1 cellular context compared by ENCODE assay signal in the genomic region with DNA sequence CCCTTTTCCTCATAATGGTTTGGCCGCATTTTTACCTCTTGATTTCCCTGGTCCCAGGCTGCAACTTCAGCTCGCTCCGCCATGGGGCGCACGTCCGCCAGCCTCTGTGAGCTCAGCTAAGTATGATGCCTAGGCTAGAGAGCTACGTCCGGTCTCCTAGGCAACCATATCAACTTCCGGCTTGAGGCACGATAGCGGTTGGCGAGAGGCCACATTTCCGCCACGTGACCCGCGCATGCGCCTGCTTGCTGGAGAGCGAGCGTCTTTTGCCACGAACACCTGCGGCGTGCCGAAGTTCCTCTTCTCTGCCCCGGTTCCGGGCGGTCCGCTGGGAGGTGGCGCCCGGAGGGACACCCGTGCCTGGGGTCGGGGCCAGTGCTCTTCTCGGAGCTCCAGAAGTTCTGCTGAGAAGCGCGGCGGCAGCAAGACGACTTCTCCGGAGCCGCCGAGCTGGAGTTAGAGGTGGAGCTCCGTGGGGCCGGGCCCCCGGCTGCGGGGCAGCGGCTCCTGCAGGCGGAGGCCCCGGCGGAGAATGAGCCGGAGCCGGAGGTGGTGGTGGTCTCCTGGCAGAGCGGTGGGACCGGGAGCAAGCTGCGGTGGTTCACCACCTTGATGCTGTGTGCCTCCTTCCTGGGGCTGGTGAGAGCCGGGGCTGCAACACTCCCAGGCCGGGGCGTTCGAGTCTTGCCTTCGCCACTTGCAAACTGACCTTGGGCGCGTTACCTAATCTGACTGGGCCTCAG.
A peak's percentile ranks its signal among the peaks of the same experiment; 100 is the strongest.
TF ChIP-seq lines count a peak whose summit lies in the region.

No MANE protein-coding gene starts in this region.

TF ChIP-seq in HepG2, 621 proteins besides CTCF, POLR2A, EP300 and RAD21 (continued from another document and continues in another):
- no peak for TF ChIP-seq EZH2 (conservative IDR thresholded peaks at IDR 0.05; ENCODE audit: low read depth, low read length)
- TF ChIP-seq ZBTB1 (CRISPR knock-in tag; IDR thresholded peaks at IDR 0.05; ENCODE audit: borderline replicate concordance), result no peak
- TF ChIP-seq, protein P1, sequence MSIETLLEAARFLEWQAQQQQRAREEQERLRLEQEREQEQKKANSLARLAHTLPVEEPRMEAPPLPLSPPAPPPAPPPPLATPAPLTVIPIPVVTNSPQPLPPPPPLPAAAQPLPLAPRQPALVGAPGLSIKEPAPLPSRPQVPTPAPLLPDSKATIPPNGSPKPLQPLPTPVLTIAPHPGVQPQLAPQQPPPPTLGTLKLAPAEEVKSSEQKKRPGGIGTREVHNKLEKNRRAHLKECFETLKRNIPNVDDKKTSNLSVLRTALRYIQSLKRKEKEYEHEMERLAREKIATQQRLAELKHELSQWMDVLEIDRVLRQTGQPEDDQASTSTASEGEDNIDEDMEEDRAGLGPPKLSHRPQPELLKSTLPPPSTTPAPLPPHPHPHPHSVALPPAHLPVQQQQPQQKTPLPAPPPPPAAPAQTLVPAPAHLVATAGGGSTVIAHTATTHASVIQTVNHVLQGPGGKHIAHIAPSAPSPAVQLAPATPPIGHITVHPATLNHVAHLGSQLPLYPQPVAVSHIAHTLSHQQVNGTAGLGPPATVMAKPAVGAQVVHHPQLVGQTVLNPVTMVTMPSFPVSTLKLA (IDR thresholded peaks at IDR 0.05), result peak; percentile 92
- TF ChIP-seq, protein P2, sequence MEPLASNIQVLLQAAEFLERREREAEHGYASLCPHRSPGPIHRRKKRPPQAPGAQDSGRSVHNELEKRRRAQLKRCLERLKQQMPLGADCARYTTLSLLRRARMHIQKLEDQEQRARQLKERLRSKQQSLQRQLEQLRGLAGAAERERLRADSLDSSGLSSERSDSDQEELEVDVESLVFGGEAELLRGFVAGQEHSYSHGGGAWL (CRISPR knock-in tag; IDR thresholded peaks at IDR 0.05), result peak; percentile 86
- TF ChIP-seq, protein P3, sequence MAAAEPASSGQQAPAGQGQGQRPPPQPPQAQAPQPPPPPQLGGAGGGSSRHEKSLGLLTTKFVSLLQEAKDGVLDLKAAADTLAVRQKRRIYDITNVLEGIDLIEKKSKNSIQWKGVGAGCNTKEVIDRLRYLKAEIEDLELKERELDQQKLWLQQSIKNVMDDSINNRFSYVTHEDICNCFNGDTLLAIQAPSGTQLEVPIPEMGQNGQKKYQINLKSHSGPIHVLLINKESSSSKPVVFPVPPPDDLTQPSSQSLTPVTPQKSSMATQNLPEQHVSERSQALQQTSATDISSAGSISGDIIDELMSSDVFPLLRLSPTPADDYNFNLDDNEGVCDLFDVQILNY (CRISPR knock-in tag; conservative IDR thresholded peaks at IDR 0.05), result no peak; the same call in 1 of the 2 replicates
- TF ChIP-seq TBP (CRISPR knock-in tag; IDR thresholded peaks at IDR 0.05), result no peak
- TF ChIP-seq, protein P4, sequence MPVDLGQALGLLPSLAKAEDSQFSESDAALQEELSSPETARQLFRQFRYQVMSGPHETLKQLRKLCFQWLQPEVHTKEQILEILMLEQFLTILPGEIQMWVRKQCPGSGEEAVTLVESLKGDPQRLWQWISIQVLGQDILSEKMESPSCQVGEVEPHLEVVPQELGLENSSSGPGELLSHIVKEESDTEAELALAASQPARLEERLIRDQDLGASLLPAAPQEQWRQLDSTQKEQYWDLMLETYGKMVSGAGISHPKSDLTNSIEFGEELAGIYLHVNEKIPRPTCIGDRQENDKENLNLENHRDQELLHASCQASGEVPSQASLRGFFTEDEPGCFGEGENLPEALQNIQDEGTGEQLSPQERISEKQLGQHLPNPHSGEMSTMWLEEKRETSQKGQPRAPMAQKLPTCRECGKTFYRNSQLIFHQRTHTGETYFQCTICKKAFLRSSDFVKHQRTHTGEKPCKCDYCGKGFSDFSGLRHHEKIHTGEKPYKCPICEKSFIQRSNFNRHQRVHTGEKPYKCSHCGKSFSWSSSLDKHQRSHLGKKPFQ (CRISPR knock-in tag; IDR thresholded peaks at IDR 0.05; ENCODE audit: insufficient replicate concordance), result no peak
- peak; percentile 89; the same call in 1 of the 2 replicates for TF ChIP-seq TSC22D2 (CRISPR knock-in tag; IDR thresholded peaks at IDR 0.05; ENCODE audit: borderline replicate concordance)
- TF ChIP-seq HMGA1 (CRISPR knock-in tag; conservative IDR thresholded peaks at IDR 0.05), result no peak
- peak; percentile 80; the same call in 1 of the 2 replicates for TF ChIP-seq ZNF343 (CRISPR knock-in tag; IDR thresholded peaks at IDR 0.05)
- TF ChIP-seq, protein P5, sequence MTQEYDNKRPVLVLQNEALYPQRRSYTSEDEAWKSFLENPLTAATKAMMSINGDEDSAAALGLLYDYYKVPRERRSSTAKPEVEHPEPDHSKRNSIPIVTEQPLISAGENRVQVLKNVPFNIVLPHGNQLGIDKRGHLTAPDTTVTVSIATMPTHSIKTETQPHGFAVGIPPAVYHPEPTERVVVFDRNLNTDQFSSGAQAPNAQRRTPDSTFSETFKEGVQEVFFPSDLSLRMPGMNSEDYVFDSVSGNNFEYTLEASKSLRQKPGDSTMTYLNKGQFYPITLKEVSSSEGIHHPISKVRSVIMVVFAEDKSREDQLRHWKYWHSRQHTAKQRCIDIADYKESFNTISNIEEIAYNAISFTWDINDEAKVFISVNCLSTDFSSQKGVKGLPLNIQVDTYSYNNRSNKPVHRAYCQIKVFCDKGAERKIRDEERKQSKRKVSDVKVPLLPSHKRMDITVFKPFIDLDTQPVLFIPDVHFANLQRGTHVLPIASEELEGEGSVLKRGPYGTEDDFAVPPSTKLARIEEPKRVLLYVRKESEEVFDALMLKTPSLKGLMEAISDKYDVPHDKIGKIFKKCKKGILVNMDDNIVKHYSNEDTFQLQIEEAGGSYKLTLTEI (CRISPR knock-in tag; conservative IDR thresholded peaks at IDR 0.05), result no peak
- TF ChIP-seq GFI1 (CRISPR knock-in tag; IDR thresholded peaks at IDR 0.05; ENCODE audit: borderline replicate concordance), result no peak
- TF ChIP-seq ZNF614 (CRISPR knock-in tag; IDR thresholded peaks at IDR 0.05; ENCODE audit: borderline replicate concordance), result peak; percentile 80
- TF ChIP-seq, protein P6, sequence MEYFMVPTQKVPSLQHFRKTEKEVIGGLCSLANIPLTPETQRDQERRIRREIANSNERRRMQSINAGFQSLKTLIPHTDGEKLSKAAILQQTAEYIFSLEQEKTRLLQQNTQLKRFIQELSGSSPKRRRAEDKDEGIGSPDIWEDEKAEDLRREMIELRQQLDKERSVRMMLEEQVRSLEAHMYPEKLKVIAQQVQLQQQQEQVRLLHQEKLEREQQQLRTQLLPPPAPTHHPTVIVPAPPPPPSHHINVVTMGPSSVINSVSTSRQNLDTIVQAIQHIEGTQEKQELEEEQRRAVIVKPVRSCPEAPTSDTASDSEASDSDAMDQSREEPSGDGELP (IDR thresholded peaks at IDR 0.05; ENCODE audit: borderline replicate concordance, low read depth), result peak; percentile 30; the same call in 1 of the 2 replicates
- TF ChIP-seq, protein P7, sequence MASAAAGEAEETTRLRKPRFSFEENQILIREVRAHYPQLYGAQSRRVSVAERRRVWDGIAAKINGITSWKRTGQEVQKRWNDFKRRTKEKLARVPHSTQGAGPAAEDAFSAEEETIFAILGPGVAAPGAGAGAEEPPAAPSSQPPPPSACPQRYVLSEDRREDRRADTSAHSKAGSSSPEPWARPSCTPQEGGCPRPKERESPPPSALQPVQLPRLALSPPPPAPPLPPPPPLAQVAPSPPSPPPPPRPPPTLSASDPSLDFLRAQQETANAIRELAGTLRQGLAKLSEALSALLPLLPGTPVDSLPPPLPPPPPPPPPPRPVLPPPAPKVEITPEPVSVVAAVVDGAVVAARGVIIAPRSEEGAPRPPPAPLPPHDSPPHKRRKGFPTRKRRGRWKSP (CRISPR knock-in tag; IDR thresholded peaks at IDR 0.05), result no peak; the same call in 1 of the 2 replicates
- no peak for TF ChIP-seq ATF1 (CRISPR knock-in tag; IDR thresholded peaks at IDR 0.05)
- no peak for TF ChIP-seq PRMT3 (CRISPR knock-in tag; IDR thresholded peaks at IDR 0.05; ENCODE audit: borderline replicate concordance, low read depth)
- TF ChIP-seq, protein P8, sequence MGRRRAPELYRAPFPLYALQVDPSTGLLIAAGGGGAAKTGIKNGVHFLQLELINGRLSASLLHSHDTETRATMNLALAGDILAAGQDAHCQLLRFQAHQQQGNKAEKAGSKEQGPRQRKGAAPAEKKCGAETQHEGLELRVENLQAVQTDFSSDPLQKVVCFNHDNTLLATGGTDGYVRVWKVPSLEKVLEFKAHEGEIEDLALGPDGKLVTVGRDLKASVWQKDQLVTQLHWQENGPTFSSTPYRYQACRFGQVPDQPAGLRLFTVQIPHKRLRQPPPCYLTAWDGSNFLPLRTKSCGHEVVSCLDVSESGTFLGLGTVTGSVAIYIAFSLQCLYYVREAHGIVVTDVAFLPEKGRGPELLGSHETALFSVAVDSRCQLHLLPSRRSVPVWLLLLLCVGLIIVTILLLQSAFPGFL (CRISPR knock-in tag; IDR thresholded peaks at IDR 0.05), result no peak
- peak; percentile 93; the same call in 1 of the 2 replicates for TF ChIP-seq YEATS2 (CRISPR knock-in tag; IDR thresholded peaks at IDR 0.05; ENCODE audit: borderline replicate concordance)
- TF ChIP-seq KLF16 (CRISPR knock-in tag; IDR thresholded peaks at IDR 0.05), result peak in 1 of 2 experiments; percentile 93; a peak in 2 of 4 replicates
- TF ChIP-seq, protein P9, sequence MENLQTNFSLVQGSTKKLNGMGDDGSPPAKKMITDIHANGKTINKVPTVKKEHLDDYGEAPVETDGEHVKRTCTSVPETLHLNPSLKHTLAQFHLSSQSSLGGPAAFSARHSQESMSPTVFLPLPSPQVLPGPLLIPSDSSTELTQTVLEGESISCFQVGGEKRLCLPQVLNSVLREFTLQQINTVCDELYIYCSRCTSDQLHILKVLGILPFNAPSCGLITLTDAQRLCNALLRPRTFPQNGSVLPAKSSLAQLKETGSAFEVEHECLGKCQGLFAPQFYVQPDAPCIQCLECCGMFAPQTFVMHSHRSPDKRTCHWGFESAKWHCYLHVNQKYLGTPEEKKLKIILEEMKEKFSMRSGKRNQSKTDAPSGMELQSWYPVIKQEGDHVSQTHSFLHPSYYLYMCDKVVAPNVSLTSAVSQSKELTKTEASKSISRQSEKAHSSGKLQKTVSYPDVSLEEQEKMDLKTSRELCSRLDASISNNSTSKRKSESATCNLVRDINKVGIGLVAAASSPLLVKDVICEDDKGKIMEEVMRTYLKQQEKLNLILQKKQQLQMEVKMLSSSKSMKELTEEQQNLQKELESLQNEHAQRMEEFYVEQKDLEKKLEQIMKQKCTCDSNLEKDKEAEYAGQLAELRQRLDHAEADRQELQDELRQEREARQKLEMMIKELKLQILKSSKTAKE (CRISPR knock-in tag; IDR thresholded peaks at IDR 0.05; ENCODE audit: borderline replicate concordance), result no peak
- no peak for TF ChIP-seq TMF1 (CRISPR knock-in tag; IDR thresholded peaks at IDR 0.05; ENCODE audit: low read depth)
- TF ChIP-seq, protein P10, sequence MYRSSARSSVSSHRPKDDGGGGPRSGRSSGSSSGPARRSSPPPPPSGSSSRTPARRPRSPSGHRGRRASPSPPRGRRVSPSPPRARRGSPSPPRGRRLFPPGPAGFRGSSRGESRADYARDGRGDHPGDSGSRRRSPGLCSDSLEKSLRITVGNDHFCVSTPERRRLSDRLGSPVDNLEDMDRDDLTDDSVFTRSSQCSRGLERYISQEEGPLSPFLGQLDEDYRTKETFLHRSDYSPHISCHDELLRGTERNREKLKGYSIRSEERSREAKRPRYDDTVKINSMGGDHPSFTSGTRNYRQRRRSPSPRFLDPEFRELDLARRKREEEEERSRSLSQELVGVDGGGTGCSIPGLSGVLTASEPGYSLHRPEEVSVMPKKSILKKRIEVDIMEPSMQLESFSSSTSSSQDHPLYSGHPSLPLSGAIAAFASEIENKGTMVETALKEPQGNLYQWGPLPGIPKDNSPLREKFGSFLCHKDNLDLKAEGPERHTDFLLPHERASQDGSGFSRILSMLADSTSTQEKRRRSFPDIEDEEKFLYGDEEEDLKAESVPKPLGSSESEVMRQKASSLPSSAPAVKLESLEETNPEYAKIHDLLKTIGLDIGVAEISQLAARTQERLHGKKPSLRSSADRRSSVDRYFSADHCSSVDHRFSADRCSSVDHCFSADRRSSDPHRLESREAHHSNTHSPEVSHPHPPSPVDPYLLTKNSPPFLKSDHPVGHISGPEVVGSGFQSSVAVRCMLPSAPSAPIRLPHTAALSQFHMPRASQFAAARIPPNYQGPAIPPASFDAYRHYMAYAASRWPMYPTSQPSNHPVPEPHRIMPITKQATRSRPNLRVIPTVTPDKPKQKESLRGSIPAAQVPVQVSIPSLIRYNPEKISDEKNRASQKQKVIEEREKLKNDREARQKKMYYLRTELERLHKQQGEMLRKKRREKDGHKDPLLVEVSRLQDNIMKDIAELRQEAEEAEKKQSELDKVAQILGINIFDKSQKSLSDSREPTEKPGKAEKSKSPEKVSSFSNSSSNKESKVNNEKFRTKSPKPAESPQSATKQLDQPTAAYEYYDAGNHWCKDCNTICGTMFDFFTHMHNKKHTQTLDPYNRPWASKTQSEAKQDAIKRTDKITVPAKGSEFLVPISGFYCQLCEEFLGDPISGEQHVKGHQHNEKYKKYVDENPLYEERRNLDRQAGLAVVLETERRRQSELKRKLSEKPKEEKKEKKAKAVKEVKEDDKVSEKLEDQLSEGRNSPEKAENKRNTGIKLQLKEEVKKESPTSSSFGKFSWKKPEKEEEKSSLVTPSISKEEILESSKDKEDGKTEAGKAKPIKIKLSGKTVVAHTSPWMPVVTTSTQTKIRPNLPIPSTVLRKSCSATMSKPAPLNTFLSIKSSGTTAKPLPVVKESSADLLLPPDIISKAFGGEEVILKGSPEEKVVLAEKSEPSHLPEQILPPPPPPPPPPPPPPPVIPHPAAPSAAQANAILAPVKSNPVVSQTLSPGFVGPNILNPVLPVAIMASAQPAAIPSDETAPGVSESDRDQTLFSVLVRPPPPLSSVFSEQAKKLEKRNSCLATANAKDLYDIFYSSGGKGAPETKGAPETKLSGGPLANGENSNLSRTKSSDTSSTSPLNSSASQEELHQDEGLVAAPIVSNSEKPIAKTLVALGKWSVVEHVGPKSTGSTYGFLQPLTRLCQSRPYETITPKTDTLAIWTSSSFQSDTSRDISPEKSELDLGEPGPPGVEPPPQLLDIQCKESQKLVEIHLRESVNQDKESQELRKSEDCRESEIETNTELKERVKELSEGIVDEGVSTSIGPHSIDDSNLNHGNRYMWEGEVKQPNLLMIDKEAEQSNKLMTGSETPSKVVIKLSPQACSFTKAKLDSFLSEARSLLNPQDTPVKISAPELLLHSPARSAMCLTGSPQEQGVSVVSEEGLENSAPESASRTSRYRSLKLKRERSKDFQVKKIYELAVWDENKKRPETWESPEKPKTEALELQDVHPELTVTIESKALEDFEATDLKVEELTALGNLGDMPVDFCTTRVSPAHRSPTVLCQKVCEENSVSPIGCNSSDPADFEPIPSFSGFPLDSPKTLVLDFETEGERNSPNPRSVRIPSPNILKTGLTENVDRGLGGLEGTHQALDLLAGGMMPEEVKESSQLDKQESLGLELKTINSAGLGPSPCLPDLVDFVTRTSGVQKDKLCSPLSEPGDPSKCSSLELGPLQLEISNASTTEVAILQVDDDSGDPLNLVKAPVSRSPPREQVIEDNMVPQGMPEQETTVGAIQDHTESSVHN (CRISPR knock-in tag; IDR thresholded peaks at IDR 0.05), result peak; percentile 53; the same call in 1 of the 2 replicates
- TF ChIP-seq PCBP1 (IDR thresholded peaks at IDR 0.05; ENCODE audit: borderline replicate concordance, low read depth, low read length), result no peak
- peak; percentile 20; the same call in 1 of the 2 replicates for TF ChIP-seq NAIF1 (CRISPR knock-in tag; IDR thresholded peaks at IDR 0.05; ENCODE audit: borderline replicate concordance)
- TF ChIP-seq ZNF136 (CRISPR knock-in tag; IDR thresholded peaks at IDR 0.05; ENCODE audit: low read depth), result peak; percentile 60; the same call in 1 of the 2 replicates
- peak; percentile 97 for TF ChIP-seq ZMYM3 (CRISPR knock-in tag; IDR thresholded peaks at IDR 0.05)
- 0 out of 2 replicates have a peak, but pooled peaks have one; percentile 86 for TF ChIP-seq ZBTB3 (CRISPR knock-in tag; IDR thresholded peaks at IDR 0.05; ENCODE audit: borderline replicate concordance, low read depth)
- peak; percentile 61; the same call in 1 of the 2 replicates for TF ChIP-seq SIN3B (IDR thresholded peaks at IDR 0.05; ENCODE audit: low read length)
- no peak for TF ChIP-seq NFE2L1 (CRISPR knock-in tag; IDR thresholded peaks at IDR 0.05; ENCODE audit: borderline replicate concordance)
- TF ChIP-seq ZNF607 (CRISPR knock-in tag; IDR thresholded peaks at IDR 0.05; ENCODE audit: borderline replicate concordance), result peak; percentile 59; the same call in 1 of the 2 replicates
- TF ChIP-seq SATB2 (CRISPR knock-in tag; IDR thresholded peaks at IDR 0.05), result 0 out of 2 replicates have a peak, but pooled peaks have one; percentile 3
